ENCODE assay signal across 1 cellular context in the genomic region with DNA sequence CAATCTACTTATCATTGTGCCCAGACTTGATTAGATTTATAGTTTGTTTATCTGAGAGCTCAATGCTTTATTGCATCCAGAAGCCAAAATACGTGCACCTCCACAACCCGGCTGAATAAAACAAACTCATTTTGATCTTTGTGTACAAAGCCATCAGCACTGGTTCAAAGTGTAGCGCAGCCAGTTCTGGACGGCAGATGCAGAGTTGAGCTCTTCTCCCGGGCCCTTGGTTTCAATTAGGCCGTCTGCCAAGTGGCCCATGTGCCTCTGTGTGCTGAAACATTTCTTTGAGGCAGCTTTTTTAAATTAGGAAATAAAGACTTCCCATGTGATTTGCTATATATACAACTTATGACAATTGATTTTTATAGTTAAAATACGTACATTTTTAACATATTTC.
TF ChIP-seq lines count a peak whose summit lies in the region.

No MANE protein-coding gene starts in this region.

TF ChIP-seq in HepG2, 621 proteins besides CTCF, POLR2A, EP300 and RAD21 (continued from another document and continues in another):
- TF ChIP-seq NR3C1 (CRISPR knock-in tag; IDR thresholded peaks at IDR 0.05) (no peak), GLI4 (CRISPR knock-in tag; IDR thresholded peaks at IDR 0.05; ENCODE audit: borderline replicate concordance) (no peak), ZNF589 (CRISPR knock-in tag; conservative IDR thresholded peaks at IDR 0.05) (no peak), MIXL1 (CRISPR knock-in tag; IDR thresholded peaks at IDR 0.05) (0 out of 2 replicates have a peak, but pooled peaks have one; percentile 23), ZMYM2 (CRISPR knock-in tag; IDR thresholded peaks at IDR 0.05) (no peak), ZNF577 (CRISPR knock-in tag; IDR thresholded peaks at IDR 0.05; ENCODE audit: borderline replicate concordance, low read depth) (no peak), ZNF468 (CRISPR knock-in tag; IDR thresholded peaks at IDR 0.05) (no peak), ZBTB7B (CRISPR knock-in tag; IDR thresholded peaks at IDR 0.05) (no peak), ZNF644 (CRISPR knock-in tag; IDR thresholded peaks at IDR 0.05; ENCODE audit: low read depth) (peak; percentile 30; the same call in 1 of the 2 replicates), AHR (CRISPR knock-in tag; IDR thresholded peaks at IDR 0.05) (no peak), HOXD1 (CRISPR knock-in tag; IDR thresholded peaks at IDR 0.05) (no peak), ZNF451 (CRISPR knock-in tag; IDR thresholded peaks at IDR 0.05) (no peak), RFX1 (IDR thresholded peaks at IDR 0.05) (no peak), FOSL2 (CRISPR knock-in tag; IDR thresholded peaks at IDR 0.05) (0 out of 2 replicates have a peak, but pooled peaks have one; percentile 33), ZNF160 (CRISPR knock-in tag; IDR thresholded peaks at IDR 0.05) (no peak), NCOR1 (IDR thresholded peaks at IDR 0.05; ENCODE audit: borderline replicate concordance, low read length) (no peak), KAT7 (CRISPR knock-in tag; IDR thresholded peaks at IDR 0.05; ENCODE audit: borderline replicate concordance) (no peak), ZNF678 (CRISPR knock-in tag; IDR thresholded peaks at IDR 0.05) (no peak), NR2F6 (IDR thresholded peaks at IDR 0.05) (no peak), NR2F6 (CRISPR knock-in tag; IDR thresholded peaks at IDR 0.05) (0 out of 2 replicates have a peak, but pooled peaks have one; percentile 35), SOX5 (CRISPR knock-in tag; IDR thresholded peaks at IDR 0.05; ENCODE audit: borderline replicate concordance) (peak; percentile 46; the same call in 1 of the 2 replicates), ARNTL (CRISPR knock-in tag; IDR thresholded peaks at IDR 0.05) (no peak), ZNF33A (CRISPR knock-in tag; IDR thresholded peaks at IDR 0.05; ENCODE audit: borderline replicate concordance) (no peak), MEIS1 (CRISPR knock-in tag; IDR thresholded peaks at IDR 0.05; ENCODE audit: borderline replicate concordance) (no peak), IRX3 (CRISPR knock-in tag; IDR thresholded peaks at IDR 0.05; ENCODE audit: borderline replicate concordance, low read depth) (no peak), PHF8 (CRISPR knock-in tag; IDR thresholded peaks at IDR 0.05) (peak; percentile 7; the same call in 1 of the 2 replicates), TAF15 (IDR thresholded peaks at IDR 0.05; ENCODE audit: low read depth, low read length, poor library complexity, severe bottlenecking) (no peak), CREM (IDR thresholded peaks at IDR 0.05) (no peak), CREM (CRISPR knock-in tag; IDR thresholded peaks at IDR 0.05) (no peak), ZNF274 (CRISPR knock-in tag; IDR thresholded peaks at IDR 0.05) (no peak), ZNF354B (CRISPR knock-in tag; IDR thresholded peaks at IDR 0.05) (no peak), HDAC2 (CRISPR knock-in tag; IDR thresholded peaks at IDR 0.05) (0 out of 2 replicates have a peak, but pooled peaks have one; percentile 26), SOX13 (IDR thresholded peaks at IDR 0.05) (no peak), SOX13 (CRISPR knock-in tag; conservative IDR thresholded peaks at IDR 0.05 in 1 of 2, IDR thresholded peaks at IDR 0.05 in 1 of 2) (peak in 1 of 2 experiments; percentile 49; a peak in 1 of 4 replicates), HNF4A (CRISPR knock-in tag; IDR thresholded peaks at IDR 0.05) (peak; percentile 55), ZNF598 (CRISPR knock-in tag; IDR thresholded peaks at IDR 0.05; ENCODE audit: borderline replicate concordance) (no peak), ZSCAN25 (CRISPR knock-in tag; IDR thresholded peaks at IDR 0.05) (no peak), ZNF282 (IDR thresholded peaks at IDR 0.05; ENCODE audit: partially characterized antibody) (no peak)
- TF ChIP-seq, protein P1, sequence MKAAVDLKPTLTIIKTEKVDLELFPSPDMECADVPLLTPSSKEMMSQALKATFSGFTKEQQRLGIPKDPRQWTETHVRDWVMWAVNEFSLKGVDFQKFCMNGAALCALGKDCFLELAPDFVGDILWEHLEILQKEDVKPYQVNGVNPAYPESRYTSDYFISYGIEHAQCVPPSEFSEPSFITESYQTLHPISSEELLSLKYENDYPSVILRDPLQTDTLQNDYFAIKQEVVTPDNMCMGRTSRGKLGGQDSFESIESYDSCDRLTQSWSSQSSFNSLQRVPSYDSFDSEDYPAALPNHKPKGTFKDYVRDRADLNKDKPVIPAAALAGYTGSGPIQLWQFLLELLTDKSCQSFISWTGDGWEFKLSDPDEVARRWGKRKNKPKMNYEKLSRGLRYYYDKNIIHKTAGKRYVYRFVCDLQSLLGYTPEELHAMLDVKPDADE (CRISPR knock-in tag; IDR thresholded peaks at IDR 0.05): no peak
- TF ChIP-seq, protein P2, sequence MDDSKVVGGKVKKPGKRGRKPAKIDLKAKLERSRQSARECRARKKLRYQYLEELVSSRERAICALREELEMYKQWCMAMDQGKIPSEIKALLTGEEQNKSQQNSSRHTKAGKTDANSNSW (CRISPR knock-in tag; IDR thresholded peaks at IDR 0.05; ENCODE audit: borderline replicate concordance): no peak
- TF ChIP-seq, protein P3, sequence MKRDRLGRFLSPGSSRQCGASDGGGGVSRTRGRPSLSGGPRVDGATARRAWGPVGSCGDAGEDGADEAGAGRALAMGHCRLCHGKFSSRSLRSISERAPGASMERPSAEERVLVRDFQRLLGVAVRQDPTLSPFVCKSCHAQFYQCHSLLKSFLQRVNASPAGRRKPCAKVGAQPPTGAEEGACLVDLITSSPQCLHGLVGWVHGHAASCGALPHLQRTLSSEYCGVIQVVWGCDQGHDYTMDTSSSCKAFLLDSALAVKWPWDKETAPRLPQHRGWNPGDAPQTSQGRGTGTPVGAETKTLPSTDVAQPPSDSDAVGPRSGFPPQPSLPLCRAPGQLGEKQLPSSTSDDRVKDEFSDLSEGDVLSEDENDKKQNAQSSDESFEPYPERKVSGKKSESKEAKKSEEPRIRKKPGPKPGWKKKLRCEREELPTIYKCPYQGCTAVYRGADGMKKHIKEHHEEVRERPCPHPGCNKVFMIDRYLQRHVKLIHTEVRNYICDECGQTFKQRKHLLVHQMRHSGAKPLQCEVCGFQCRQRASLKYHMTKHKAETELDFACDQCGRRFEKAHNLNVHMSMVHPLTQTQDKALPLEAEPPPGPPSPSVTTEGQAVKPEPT (CRISPR knock-in tag; IDR thresholded peaks at IDR 0.05; ENCODE audit: low read depth): no peak
- TF ChIP-seq, protein P4, sequence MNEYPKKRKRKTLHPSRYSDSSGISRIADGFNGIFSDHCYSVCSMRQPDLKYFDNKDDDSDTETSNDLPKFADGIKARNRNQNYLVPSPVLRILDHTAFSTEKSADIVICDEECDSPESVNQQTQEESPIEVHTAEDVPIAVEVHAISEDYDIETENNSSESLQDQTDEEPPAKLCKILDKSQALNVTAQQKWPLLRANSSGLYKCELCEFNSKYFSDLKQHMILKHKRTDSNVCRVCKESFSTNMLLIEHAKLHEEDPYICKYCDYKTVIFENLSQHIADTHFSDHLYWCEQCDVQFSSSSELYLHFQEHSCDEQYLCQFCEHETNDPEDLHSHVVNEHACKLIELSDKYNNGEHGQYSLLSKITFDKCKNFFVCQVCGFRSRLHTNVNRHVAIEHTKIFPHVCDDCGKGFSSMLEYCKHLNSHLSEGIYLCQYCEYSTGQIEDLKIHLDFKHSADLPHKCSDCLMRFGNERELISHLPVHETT (CRISPR knock-in tag; conservative IDR thresholded peaks at IDR 0.05): no peak
- TF ChIP-seq, protein P5, sequence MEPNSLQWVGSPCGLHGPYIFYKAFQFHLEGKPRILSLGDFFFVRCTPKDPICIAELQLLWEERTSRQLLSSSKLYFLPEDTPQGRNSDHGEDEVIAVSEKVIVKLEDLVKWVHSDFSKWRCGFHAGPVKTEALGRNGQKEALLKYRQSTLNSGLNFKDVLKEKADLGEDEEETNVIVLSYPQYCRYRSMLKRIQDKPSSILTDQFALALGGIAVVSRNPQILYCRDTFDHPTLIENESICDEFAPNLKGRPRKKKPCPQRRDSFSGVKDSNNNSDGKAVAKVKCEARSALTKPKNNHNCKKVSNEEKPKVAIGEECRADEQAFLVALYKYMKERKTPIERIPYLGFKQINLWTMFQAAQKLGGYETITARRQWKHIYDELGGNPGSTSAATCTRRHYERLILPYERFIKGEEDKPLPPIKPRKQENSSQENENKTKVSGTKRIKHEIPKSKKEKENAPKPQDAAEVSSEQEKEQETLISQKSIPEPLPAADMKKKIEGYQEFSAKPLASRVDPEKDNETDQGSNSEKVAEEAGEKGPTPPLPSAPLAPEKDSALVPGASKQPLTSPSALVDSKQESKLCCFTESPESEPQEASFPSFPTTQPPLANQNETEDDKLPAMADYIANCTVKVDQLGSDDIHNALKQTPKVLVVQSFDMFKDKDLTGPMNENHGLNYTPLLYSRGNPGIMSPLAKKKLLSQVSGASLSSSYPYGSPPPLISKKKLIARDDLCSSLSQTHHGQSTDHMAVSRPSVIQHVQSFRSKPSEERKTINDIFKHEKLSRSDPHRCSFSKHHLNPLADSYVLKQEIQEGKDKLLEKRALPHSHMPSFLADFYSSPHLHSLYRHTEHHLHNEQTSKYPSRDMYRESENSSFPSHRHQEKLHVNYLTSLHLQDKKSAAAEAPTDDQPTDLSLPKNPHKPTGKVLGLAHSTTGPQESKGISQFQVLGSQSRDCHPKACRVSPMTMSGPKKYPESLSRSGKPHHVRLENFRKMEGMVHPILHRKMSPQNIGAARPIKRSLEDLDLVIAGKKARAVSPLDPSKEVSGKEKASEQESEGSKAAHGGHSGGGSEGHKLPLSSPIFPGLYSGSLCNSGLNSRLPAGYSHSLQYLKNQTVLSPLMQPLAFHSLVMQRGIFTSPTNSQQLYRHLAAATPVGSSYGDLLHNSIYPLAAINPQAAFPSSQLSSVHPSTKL (CRISPR knock-in tag; IDR thresholded peaks at IDR 0.05): peak; percentile 56
- TF ChIP-seq, protein P6, sequence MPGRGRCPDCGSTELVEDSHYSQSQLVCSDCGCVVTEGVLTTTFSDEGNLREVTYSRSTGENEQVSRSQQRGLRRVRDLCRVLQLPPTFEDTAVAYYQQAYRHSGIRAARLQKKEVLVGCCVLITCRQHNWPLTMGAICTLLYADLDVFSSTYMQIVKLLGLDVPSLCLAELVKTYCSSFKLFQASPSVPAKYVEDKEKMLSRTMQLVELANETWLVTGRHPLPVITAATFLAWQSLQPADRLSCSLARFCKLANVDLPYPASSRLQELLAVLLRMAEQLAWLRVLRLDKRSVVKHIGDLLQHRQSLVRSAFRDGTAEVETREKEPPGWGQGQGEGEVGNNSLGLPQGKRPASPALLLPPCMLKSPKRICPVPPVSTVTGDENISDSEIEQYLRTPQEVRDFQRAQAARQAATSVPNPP (CRISPR knock-in tag; IDR thresholded peaks at IDR 0.05): no peak
- TF ChIP-seq, protein P7, sequence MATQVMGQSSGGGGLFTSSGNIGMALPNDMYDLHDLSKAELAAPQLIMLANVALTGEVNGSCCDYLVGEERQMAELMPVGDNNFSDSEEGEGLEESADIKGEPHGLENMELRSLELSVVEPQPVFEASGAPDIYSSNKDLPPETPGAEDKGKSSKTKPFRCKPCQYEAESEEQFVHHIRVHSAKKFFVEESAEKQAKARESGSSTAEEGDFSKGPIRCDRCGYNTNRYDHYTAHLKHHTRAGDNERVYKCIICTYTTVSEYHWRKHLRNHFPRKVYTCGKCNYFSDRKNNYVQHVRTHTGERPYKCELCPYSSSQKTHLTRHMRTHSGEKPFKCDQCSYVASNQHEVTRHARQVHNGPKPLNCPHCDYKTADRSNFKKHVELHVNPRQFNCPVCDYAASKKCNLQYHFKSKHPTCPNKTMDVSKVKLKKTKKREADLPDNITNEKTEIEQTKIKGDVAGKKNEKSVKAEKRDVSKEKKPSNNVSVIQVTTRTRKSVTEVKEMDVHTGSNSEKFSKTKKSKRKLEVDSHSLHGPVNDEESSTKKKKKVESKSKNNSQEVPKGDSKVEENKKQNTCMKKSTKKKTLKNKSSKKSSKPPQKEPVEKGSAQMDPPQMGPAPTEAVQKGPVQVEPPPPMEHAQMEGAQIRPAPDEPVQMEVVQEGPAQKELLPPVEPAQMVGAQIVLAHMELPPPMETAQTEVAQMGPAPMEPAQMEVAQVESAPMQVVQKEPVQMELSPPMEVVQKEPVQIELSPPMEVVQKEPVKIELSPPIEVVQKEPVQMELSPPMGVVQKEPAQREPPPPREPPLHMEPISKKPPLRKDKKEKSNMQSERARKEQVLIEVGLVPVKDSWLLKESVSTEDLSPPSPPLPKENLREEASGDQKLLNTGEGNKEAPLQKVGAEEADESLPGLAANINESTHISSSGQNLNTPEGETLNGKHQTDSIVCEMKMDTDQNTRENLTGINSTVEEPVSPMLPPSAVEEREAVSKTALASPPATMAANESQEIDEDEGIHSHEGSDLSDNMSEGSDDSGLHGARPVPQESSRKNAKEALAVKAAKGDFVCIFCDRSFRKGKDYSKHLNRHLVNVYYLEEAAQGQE (IDR thresholded peaks at IDR 0.05; ENCODE audit: borderline replicate concordance in 1 of 2, low read depth in 1 of 2, low read length in 2 of 2): peak in 1 of 2 experiments; percentile 44; a peak in 1 of 4 replicates
- TF ChIP-seq, protein P8, sequence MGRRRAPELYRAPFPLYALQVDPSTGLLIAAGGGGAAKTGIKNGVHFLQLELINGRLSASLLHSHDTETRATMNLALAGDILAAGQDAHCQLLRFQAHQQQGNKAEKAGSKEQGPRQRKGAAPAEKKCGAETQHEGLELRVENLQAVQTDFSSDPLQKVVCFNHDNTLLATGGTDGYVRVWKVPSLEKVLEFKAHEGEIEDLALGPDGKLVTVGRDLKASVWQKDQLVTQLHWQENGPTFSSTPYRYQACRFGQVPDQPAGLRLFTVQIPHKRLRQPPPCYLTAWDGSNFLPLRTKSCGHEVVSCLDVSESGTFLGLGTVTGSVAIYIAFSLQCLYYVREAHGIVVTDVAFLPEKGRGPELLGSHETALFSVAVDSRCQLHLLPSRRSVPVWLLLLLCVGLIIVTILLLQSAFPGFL (CRISPR knock-in tag; IDR thresholded peaks at IDR 0.05): no peak
